In genomic region chr1:162878000-162878596, GRCh38 we compare ENCODE assay signal across 8 cellular contexts.
DNase-seq lines count a peak whose midpoint lies in the region; ATAC-seq and TF ChIP-seq lines count a peak whose summit lies in the region.

No MANE protein-coding gene starts in this region.

- no peaks in the 10 kb centered on the region for H3K27me3 ChIP-seq in tibial artery

- intact Hi-C loops in tibial artery (cut with DNase I; ENCODE audit: low total_unique reads), result loop anchor here (2.0 to 5.0 kb wide), 3 partner anchors 193 to 439 kb away; no protein-coding TSS in a partner anchor

- no peak for ATAC-seq in HG03469 (IDR thresholded peaks at IDR 0.05; ENCODE audit: unreplicated experiment)
- no peak for ATAC-seq in HG03108 (IDR thresholded peaks at IDR 0.05; ENCODE audit: unreplicated experiment)

- no peaks in the 10 kb centered on the region for H3K36me3 ChIP-seq in tibial artery

- DNase-seq in DMS53 (lab: John Stamatoyannopoulos, UW) (peak; percentile 86), HK-2 (ENCODE audit: unreplicated experiment) (peak; percentile 61), NOMO-1 (lab: John Stamatoyannopoulos, UW; ENCODE audit: unreplicated experiment in 2 of 2) (peak; percentile 58 to 59), T47D (ENCODE audit: low read depth in 1 of 2, low spot score in 1 of 2) (peak; percentile 13 to 84), kidney glomerular epithelial cell (lab: John Stamatoyannopoulos, UW) (peak; percentile 80), tibial artery (peak; percentile 45 to 76)

- peak; percentile 75 to 89 for TF ChIP-seq CTCF in tibial artery (IDR thresholded peaks at IDR 0.05)

- peaks cover 0 to 17% (median under 1%) of the 10 kb centered on the region in 4 donors for H3K4me1 ChIP-seq in tibial artery

- in situ Hi-C loops in T47D (cut with HindIII; ENCODE audit: low pct_unique_long_range_greater_than_20kb, low sequenced_read_pairs), result no loop called here

- no peaks in the 10 kb centered on the region for H3K9me3 ChIP-seq in tibial artery

- H3K27ac ChIP-seq in tibial artery, result no peak overlapping the region

- no peak overlapping the region for H3K4me3 ChIP-seq in tibial artery
